ENCODE assay signal across 8 cellular contexts in the genomic region with DNA sequence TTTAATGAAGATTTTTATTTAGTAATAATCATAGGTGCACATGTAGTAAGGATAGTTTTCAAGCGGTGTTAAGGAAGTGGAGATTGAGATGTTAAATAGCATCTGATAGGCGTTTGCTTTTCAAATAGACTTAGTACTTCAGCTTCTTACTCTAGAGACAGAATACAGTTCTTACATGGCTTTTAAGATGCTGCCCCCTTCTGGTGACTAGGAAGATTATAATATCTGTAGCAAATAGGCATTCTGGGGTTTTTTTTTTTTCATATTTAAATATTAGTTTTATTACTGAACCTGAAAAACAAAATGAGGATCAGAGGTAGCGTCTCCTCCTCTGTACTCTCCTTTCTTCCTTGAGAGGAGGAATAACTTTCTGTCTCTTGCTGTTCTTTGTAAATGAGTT.
DNase-seq lines count a peak whose midpoint lies in the region; ATAC-seq and TF ChIP-seq lines count a peak whose summit lies in the region.
"Had no signal": no experiment of that assay in that cellular context is flagged by ENCODE, and none has a peak within 500 bp of the region (broad histone marks: within the 10 kb centered on the region; RNA-seq: fewer than 3 reads in every experiment).

No MANE protein-coding gene starts in this region.

- peak; percentile 30; the same call in 1 of the 2 replicates for TF ChIP-seq CTCF in GM12874 (IDR thresholded peaks at IDR 0.05; ENCODE audit: insufficient read depth, low read depth, low read length)
- TF ChIP-seq CTCF in prostate gland (IDR thresholded peaks at IDR 0.05): peak; percentile 33 to 82 (median 68)

- ATAC-seq in SK-N-SH treated with all-trans-retinoic acid at 6 μM for 48 hours (peak; percentile 89), GM21381 (IDR thresholded peaks at IDR 0.05; ENCODE audit: unreplicated experiment) (no peak), GM21528 (IDR thresholded peaks at IDR 0.05; ENCODE audit: low FRiP score, unreplicated experiment) (no peak)

- H3K4me3 ChIP-seq in prostate gland: no peak overlapping the region
- H3K4me3 ChIP-seq: skin epidermis had no signal

- no peaks in the 10 kb centered on the region for H3K27me3 ChIP-seq in prostate gland (replicated peaks; ENCODE audit: insufficient read depth)

- no peaks in the 10 kb centered on the region for H3K36me3 ChIP-seq in prostate gland

- TF ChIP-seq POLR2A in prostate gland (IDR thresholded peaks at IDR 0.05): no peak

- peak; percentile 77 for DNase-seq in NCI-H146 (lab: John Stamatoyannopoulos, UW)
- peak; percentile 88 for DNase-seq in fibroblast of the conjunctiva (ENCODE audit: low read depth)
- DNase-seq in prostate gland (ENCODE audit: low spot score): peak; percentile 46

- 5% methylated on average over 3 of the region's 3 CpGs for WGBS in prostate gland

- no peaks in the 10 kb centered on the region for H3K4me1 ChIP-seq in prostate gland (replicated peaks)

- intact Hi-C loops in prostate gland (cut with DNase I): loop anchor here (2.0 kb wide), 2 partner anchors 77 to 153 kb away; no protein-coding TSS in a partner anchor

- H3K9me3 ChIP-seq in prostate gland: no peaks in the 10 kb centered on the region

- no peak overlapping the region for H3K27ac ChIP-seq in prostate gland
- H3K27ac ChIP-seq: skin epidermis had no signal

TF ChIP-seq in SK-N-SH treated with all-trans-retinoic acid at 6 μM for 48 hours, 23 proteins besides CTCF, POLR2A, EP300 and RAD21:
- no peak for TF ChIP-seq ARNTL (CRISPR knock-in tag; IDR thresholded peaks at IDR 0.05; ENCODE audit: borderline replicate concordance, low read depth)
